8 cellular contexts compared by ENCODE assay signal in the genomic region with DNA sequence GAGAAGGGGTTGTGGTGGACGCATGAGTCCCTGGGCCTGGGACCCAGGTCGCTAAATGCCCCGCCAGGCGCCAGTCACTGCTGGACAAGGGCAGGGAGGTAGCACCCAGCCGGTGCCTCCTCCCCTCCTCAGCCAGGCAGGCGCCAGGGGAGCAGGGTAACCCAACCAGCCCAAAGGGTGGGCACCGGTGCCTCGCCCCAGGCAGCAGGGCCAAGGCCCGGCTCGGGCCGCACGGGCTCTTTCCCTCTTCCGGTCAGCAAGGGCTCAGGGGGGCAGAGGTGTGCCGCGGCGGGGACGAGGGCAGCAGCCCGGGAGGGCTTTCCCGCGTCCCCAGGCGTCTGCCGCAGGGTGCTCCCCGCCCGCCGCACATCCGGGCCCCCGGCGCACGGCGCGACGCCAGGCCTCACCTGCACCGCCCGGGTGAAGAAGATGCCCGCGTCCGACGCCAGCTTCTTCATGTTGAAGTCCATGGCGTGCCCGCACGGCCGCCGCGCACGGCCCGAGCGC.
DNase-seq lines count a peak whose midpoint lies in the region; ATAC-seq and TF ChIP-seq lines count a peak whose summit lies in the region.

No MANE protein-coding gene starts in this region.

- in situ Hi-C loops in astrocyte of the spinal cord (cut with HindIII; ENCODE audit: low sequenced_read_pairs), result no loop called here

- ATAC-seq in GM18502 (IDR thresholded peaks at IDR 0.05; ENCODE audit: poor library complexity, unreplicated experiment) (peak; percentile 48), HG02973 (IDR thresholded peaks at IDR 0.05; ENCODE audit: unreplicated experiment) (peak; percentile 33)

- no peak for TF ChIP-seq CTCF in astrocyte of the spinal cord (IDR thresholded peaks at IDR 0.05; ENCODE audit: low read depth, low read length)

- peak overlapping the region; percentile 69 for H3K4me3 ChIP-seq in astrocyte of the spinal cord (ENCODE audit: low read depth, low read length)

- DNase-seq in AG08396 (ENCODE audit: low spot score) (peak; percentile 45), NCI-H774 (lab: John Stamatoyannopoulos, UW) (peak; percentile 85), astrocyte of the spinal cord (ENCODE audit: low read depth, low spot score) (no peak), kidney tubule cell (ENCODE audit: low spot score) (peak; percentile 69), NCI-H446 (lab: John Stamatoyannopoulos, UW) (no peak)
- peak in 5 of 6 experiments; percentile 72 to 94 (median 86) for DNase-seq in stimulated activated naive CD4-positive, alpha-beta T cell (lab: John Stamatoyannopoulos, UW)

Comparison
In these comparisons a context has a peak if more than half of its experiments do, and no peak if none do; other contexts are left out.
1. DNase-seq: peak in AG08396 (single experiment), NCI-H774 (single experiment), kidney tubule cell (single experiment) and stimulated activated naive CD4-positive, alpha-beta T cell (5 of 6); none in astrocyte of the spinal cord (single experiment) and NCI-H446 (0 of 2).